In genomic region chr19:40418040-40418439, GRCh38 we compare ENCODE assay signal across 1 cellular context.
TF ChIP-seq lines count a peak whose summit lies in the region.

No MANE protein-coding gene starts in this region.

TF ChIP-seq in SK-N-SH treated with all-trans-retinoic acid at 6 μM for 48 hours, 23 proteins besides CTCF, POLR2A, EP300 and RAD21 (continued from another document):
- TF ChIP-seq TSHZ2 (CRISPR knock-in tag; IDR thresholded peaks at IDR 0.05) (no peak), OSR1 (CRISPR knock-in tag; IDR thresholded peaks at IDR 0.05) (no peak), BACH2 (CRISPR knock-in tag; IDR thresholded peaks at IDR 0.05; ENCODE audit: borderline replicate concordance) (no peak), ZC3H10 (CRISPR knock-in tag; IDR thresholded peaks at IDR 0.05) (no peak), GLIS3 (CRISPR knock-in tag; IDR thresholded peaks at IDR 0.05) (no peak), ARNTL (CRISPR knock-in tag; IDR thresholded peaks at IDR 0.05; ENCODE audit: borderline replicate concordance, low read depth) (no peak), ISL1 (CRISPR knock-in tag; IDR thresholded peaks at IDR 0.05) (no peak), ZNF8 (CRISPR knock-in tag; IDR thresholded peaks at IDR 0.05) (no peak)
TF ChIP-seq in SK-N-SH treated with all-trans-retinoic acid at 6 μM for 48 hours: peak in this region for 0.
